ENCODE assay signal across 20 cellular contexts in the genomic region with DNA sequence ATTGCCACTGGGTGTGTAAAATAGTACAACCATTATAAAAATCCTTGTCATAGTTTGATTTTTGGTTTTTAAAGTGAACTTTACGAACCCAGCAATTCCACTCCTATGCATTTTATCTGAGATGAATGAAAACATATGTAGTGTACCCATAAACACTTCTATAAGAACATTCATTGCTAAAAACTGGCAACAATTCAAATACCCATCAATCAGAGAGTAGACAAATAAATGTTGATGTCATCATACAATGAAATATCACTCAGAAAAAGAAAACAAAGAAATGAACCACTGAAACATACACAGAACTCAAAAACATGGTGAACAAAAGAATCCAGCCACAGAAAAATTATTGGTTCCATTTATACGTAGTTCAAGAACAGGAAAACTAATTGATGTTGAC.
"Had no signal": no experiment of that assay in that cellular context is flagged by ENCODE, and none has a peak within 500 bp of the region (broad histone marks: within the 10 kb centered on the region; RNA-seq: fewer than 3 reads in every experiment).

No MANE protein-coding gene starts in this region.

- H3K27me3 ChIP-seq: dorsolateral prefrontal cortex, gastrocnemius medialis, heart left ventricle, ovary, suprapubic skin, transverse colon had no signal

- H3K27me3 Mint-ChIP-seq: activated naive CD8-positive, alpha-beta T cell; stimulated activated naive CD8-positive, alpha-beta T cell treated with anti-CD3 and anti-CD28 coated beads, Interleukin-15, amount 100 ng/mL, for 72 hours had no signal

- H3K36me3 ChIP-seq: gastrocnemius medialis, ovary, suprapubic skin had no signal

- H3K4me3 Mint-ChIP-seq: activated naive CD8-positive, alpha-beta T cell; activated T-helper 1 cell treated with anti-CD3 and anti-CD28 coated beads, Interleukin-12 subunit alpha, Interleukin-12 subunit beta, Interleukin-2, Interleukin-4 antibody, amounts not matched to agents 30 ng/mL and 10 ng/mL and 1 ng/mL, durations not matched to agents 14 hours and 24 hours and 36 hours; endodermal cell; immature natural killer cell; stimulated activated naive CD8-positive, alpha-beta T cell treated with anti-CD3 and anti-CD28 coated beads, Interleukin-15, amount 100 ng/mL, for 72 hours had no signal

- H3K4me3 ChIP-seq: dorsolateral prefrontal cortex, gastrocnemius medialis, heart left ventricle, ovary, psoas muscle, smooth muscle cell, suprapubic skin, transverse colon had no signal

- H3K4me1 ChIP-seq: gastrocnemius medialis, heart left ventricle, psoas muscle, suprapubic skin, transverse colon had no signal

- H3K9me3 ChIP-seq: gastrocnemius medialis, ovary, suprapubic skin had no signal

- H3K4me1 Mint-ChIP-seq: endodermal cell; immature natural killer cell; stimulated activated naive CD8-positive, alpha-beta T cell treated with anti-CD3 and anti-CD28 coated beads, Interleukin-15, amount 100 ng/mL, for 72 hours had no signal

- H3K27ac ChIP-seq: dorsolateral prefrontal cortex, gastrocnemius medialis, heart left ventricle, ovary, psoas muscle, suprapubic skin, transverse colon had no signal

- DNase-seq: activated CD4-positive, alpha-beta T cell treated with anti-CD3 and anti-CD28 coated beads, Interleukin-2, amount 50 U/mL, for 4 hours; activated T-cell treated with anti-CD3 and anti-CD28 coated beads for 4 hours; caudate nucleus; dorsolateral prefrontal cortex; endodermal cell; gastrocnemius medialis; heart left ventricle; immature natural killer cell; left ventricle myocardium superior; ovary; psoas muscle; right cardiac atrium; stimulated activated CD4-positive, alpha-beta T cell treated with anti-CD3 and anti-CD28 coated beads, Interleukin-4, amount 100 ng/mL, for 1 hour; stimulated activated naive CD8-positive, alpha-beta T cell treated with anti-CD3 and anti-CD28 coated beads, Interleukin-15, amount 100 ng/mL, for 72 hours; transverse colon had no signal

- ATAC-seq: gastrocnemius medialis; heart left ventricle; left ventricle myocardium superior; psoas muscle; right cardiac atrium; stimulated activated naive CD8-positive, alpha-beta T cell treated with anti-CD3 and anti-CD28 coated beads, Interleukin-15, amount 100 ng/mL, for 72 hours had no signal

- H3K27ac Mint-ChIP-seq: activated naive CD8-positive, alpha-beta T cell; activated T-helper 1 cell treated with anti-CD3 and anti-CD28 coated beads, Interleukin-12 subunit alpha, Interleukin-12 subunit beta, Interleukin-2, Interleukin-4 antibody, amounts not matched to agents 30 ng/mL and 10 ng/mL and 1 ng/mL, durations not matched to agents 14 hours and 24 hours and 36 hours; endodermal cell; immature natural killer cell; stimulated activated naive CD8-positive, alpha-beta T cell treated with anti-CD3 and anti-CD28 coated beads, Interleukin-15, amount 100 ng/mL, for 72 hours had no signal

- FAIRE-seq: colon had no signal
